In the genomic region with DNA sequence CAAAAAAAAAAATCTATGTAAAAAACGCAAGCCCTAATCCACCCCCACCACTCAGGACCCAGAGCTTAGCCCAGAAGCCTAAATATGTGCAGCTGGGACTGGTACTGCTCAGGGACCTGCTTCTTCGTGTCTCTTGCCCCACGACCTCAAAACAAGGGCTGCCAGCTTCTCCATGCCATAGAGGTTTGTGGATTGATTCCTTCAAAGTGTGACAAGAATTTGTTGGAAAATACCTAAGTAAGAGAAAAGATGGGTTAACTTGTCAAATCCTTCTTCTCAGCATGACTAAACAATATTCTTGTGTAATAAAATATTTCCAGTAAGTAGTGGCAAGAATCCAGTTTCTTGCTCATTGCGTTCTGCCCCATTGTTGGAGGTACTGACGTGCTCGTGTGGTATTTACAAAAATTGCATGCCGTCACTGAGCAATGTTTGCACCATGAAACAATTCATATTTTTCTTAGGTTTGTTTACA, we compare ENCODE assay signal across 17 cellular contexts. TPM values are rescaled to one million over a fixed set of nuclear protein-coding genes. Genes with fewer than 3 reads are reported as not detected.
DNase-seq lines count a peak whose midpoint lies in the region; ATAC-seq and TF ChIP-seq lines count a peak whose summit lies in the region.
"Had no signal": no experiment of that assay in that cellular context is flagged by ENCODE, and none has a peak within 500 bp of the region (broad histone marks: within the 10 kb centered on the region; RNA-seq: fewer than 3 reads in every experiment).

No MANE protein-coding gene starts in this region.

- no peaks in the 10 kb centered on the region for H3K36me3 ChIP-seq in effector memory CD4-positive, alpha-beta T cell (ENCODE audit: control insufficient read depth, insufficient read depth, low read length)
- H3K36me3 ChIP-seq: vagina had no signal

- no peaks in the 10 kb centered on the region for H3K4me1 ChIP-seq in effector memory CD4-positive, alpha-beta T cell (ENCODE audit: control insufficient read depth, insufficient read depth, low read length, poor library complexity, severe bottlenecking)
- H3K4me1 ChIP-seq: vagina had no signal

- no peak for ATAC-seq in HG03097 (IDR thresholded peaks at IDR 0.05; ENCODE audit: low FRiP score, unreplicated experiment)

- H3K27ac ChIP-seq in AG04450 (ENCODE audit: low read depth, low read length) = peak overlapping the region; percentile 96
- no peak overlapping the region for H3K27ac ChIP-seq in substantia nigra (ENCODE audit: low read depth, low read length, poor library complexity, severe bottlenecking)
- H3K27ac ChIP-seq in effector memory CD4-positive, alpha-beta T cell (ENCODE audit: insufficient read depth, low read length, poor library complexity, severe bottlenecking) = no peak overlapping the region
- H3K27ac ChIP-seq: C4-2B, HL-60, vagina had no signal

- DNase-seq in AG04450 (ENCODE audit: low read depth, low spot score) (peak; percentile 98), HCEC 1CT (peak; percentile 95), astrocyte of the cerebellum (ENCODE audit: low read depth) (peak; percentile 93), hepatic stellate cell (ENCODE audit: low spot score) (peak; percentile 29), substantia nigra (lab: John Stamatoyannopoulos, UW) (no peak), 8988T (no peak)
- no peak for DNase-seq in effector memory CD4-positive, alpha-beta T cell
- DNase-seq: activated naive CD8-positive, alpha-beta T cell treated with anti-CD3 and anti-CD28 coated beads, Interleukin-2, amount 10 ng/mL, durations not matched to agents 7 days and 5 days; NCI-H1092; NCI-H446 treated with DMSO at 0.1 percent for 48 hours; occipital lobe; RPMI8226; stimulated activated CD8-positive, alpha-beta memory T cell treated with anti-CD3 and anti-CD28 coated beads, Interleukin-4, amount 100 ng/mL, for 48 hours had no signal

- H3K27me3 ChIP-seq in AG04450 (ENCODE audit: control insufficient read depth, insufficient read depth, low read length) = no peaks in the 10 kb centered on the region
- no peaks in the 10 kb centered on the region for H3K27me3 ChIP-seq in effector memory CD4-positive, alpha-beta T cell (replicated peaks; ENCODE audit: control insufficient read depth, insufficient read depth, low read length, poor library complexity, severe bottlenecking)
- H3K27me3 ChIP-seq: vagina had no signal

- in situ Hi-C loops in astrocyte of the cerebellum (cut with HindIII; ENCODE audit: low sequenced_read_pairs) = no loop called here

- H3K9me3 ChIP-seq in AG04450 (ENCODE audit: control insufficient read depth, insufficient read depth, low read length) = peaks cover 7% of the 10 kb centered on the region
- H3K9me3 ChIP-seq in effector memory CD4-positive, alpha-beta T cell (ENCODE audit: control insufficient read depth, low read length) = no peaks in the 10 kb centered on the region
- H3K9me3 ChIP-seq: vagina had no signal

- POLR2A ChIA-PET in AG04450 (lab: Yijun Ruan, JAX) = interaction anchor here (0.6 to 1.5 kb wide), 4 partner anchors 11 to 77 kb away, joined by 3 to 16 read pairs (median 6); no protein-coding TSS in a partner anchor

- no peak for TF ChIP-seq CTCF in AG04450 (IDR thresholded peaks at IDR 0.05; ENCODE audit: low read depth, low read length)
- TF ChIP-seq CTCF in astrocyte of the cerebellum (IDR thresholded peaks at IDR 0.05; ENCODE audit: low read depth, low read length, missing control alignments) = no peak

- CTCF ChIA-PET in AG04450 (lab: Charles Lee) = interaction anchor here (0.8 to 2.5 kb wide), 3 partner anchors 12 to 270 kb away, joined by 3 to 11 read pairs (median 3); no protein-coding TSS in a partner anchor

- no peak overlapping the region for H3K4me3 ChIP-seq in AG04450 (ENCODE audit: low read depth, low read length)
- no peak overlapping the region for H3K4me3 ChIP-seq in astrocyte of the cerebellum (ENCODE audit: low read depth, low read length)
- H3K4me3 ChIP-seq in effector memory CD4-positive, alpha-beta T cell (ENCODE audit: insufficient read depth, low read depth, low read length, poor library complexity, severe bottlenecking) = no peak overlapping the region
- H3K4me3 ChIP-seq: vagina had no signal

RNA-seq across cellular contexts. Expression of gene SCYGR1, which starts 0.8 kb away (rescaled TPM):
- not detected in 2 replicates for polyA plus RNA-seq in AG04450 (2011; rRNA removed)
- not detected in 2 replicates for polyA minus RNA-seq in AG04450 (2011; rRNA and poly(A)+ RNA removed)

RNA-seq across cellular contexts. Expression of gene TM4SF20, which starts 9.5 kb away (rescaled TPM):
- polyA plus RNA-seq in AG04450 (2011; rRNA removed) = 0.82 and 1.1 TPM in 2 replicates
- 0.14 and 0.30 TPM in 2 replicates for polyA minus RNA-seq in AG04450 (2011; rRNA and poly(A)+ RNA removed)

Comparison
In these comparisons a context has a peak if more than half of its experiments do, and no peak if none do; other contexts are left out.
1. DNase-seq: peak in AG04450 (single experiment), HCEC 1CT (single experiment), astrocyte of the cerebellum (single experiment) and hepatic stellate cell (single experiment); none in substantia nigra (0 of 49), effector memory CD4-positive, alpha-beta T cell (0 of 3) and 8988T (single experiment).